21 cellular contexts compared by ENCODE assay signal in genomic region chr1:5425304-5425703, GRCh38.
DNase-seq lines count a peak whose midpoint lies in the region; ATAC-seq lines count a peak whose summit lies in the region.
"Had no signal": no experiment of that assay in that cellular context is flagged by ENCODE, and none has a peak within 500 bp of the region (broad histone marks: within the 10 kb centered on the region; RNA-seq: fewer than 3 reads in every experiment).

No MANE protein-coding gene starts in this region.

- H3K9ac ChIP-seq in mesendoderm (ENCODE audit: low read length), result no peak overlapping the region
- H3K9ac ChIP-seq: BLaER1 treated with 17β-estradiol and CSF1 and Interleukin-3, amounts not matched to agents 10 nM and 100 nM had no signal

- H2AK5ac ChIP-seq in mesendoderm (ENCODE audit: low read length), result no peak overlapping the region

- H2BK120ac ChIP-seq in mesendoderm (ENCODE audit: low read depth, low read length), result no peak overlapping the region

- no peak overlapping the region for H3K4me3 ChIP-seq in mesendoderm (ENCODE audit: low read length)
- H3K4me3 ChIP-seq: BLaER1 treated with 17β-estradiol and CSF1 and Interleukin-3, amounts not matched to agents 10 nM and 100 nM; SJCRH30 had no signal

- H3K27me3 ChIP-seq in mesendoderm (ENCODE audit: insufficient read depth, low read length, poor library complexity), result no peaks in the 10 kb centered on the region
- H3K27me3 ChIP-seq: BLaER1 treated with 17β-estradiol and CSF1 and Interleukin-3, amounts not matched to agents 10 nM and 100 nM had no signal

- H3K23ac ChIP-seq in mesendoderm (ENCODE audit: low read length), result no peak overlapping the region

- no peak overlapping the region for H2BK15ac ChIP-seq in mesendoderm (replicated peaks; ENCODE audit: low read depth)

- H3K79me2 ChIP-seq in mesendoderm (ENCODE audit: control insufficient read depth, insufficient read depth, low read length), result no peaks in the 10 kb centered on the region

- WGBS in mesendoderm (ENCODE audit: extremely low coverage, insufficient coverage, low lambda C conversion rate), result no CpG with 5 or more reads among the region's 7 CpGs

- no peaks in the 10 kb centered on the region for H3K36me3 ChIP-seq in mesendoderm (ENCODE audit: control insufficient read depth, insufficient read depth, low read length)
- H3K36me3 ChIP-seq: BLaER1 treated with 17β-estradiol and CSF1 and Interleukin-3, amounts not matched to agents 10 nM and 100 nM; SJCRH30 had no signal

- ATAC-seq in GM21360 (IDR thresholded peaks at IDR 0.05; ENCODE audit: unreplicated experiment), result no peak
- no peak for ATAC-seq in GM18511 (IDR thresholded peaks at IDR 0.05; ENCODE audit: unreplicated experiment)
- ATAC-seq: T-cell had no signal

- H3K56ac ChIP-seq in mesendoderm (ENCODE audit: low read length), result no peak overlapping the region

- H4K5ac ChIP-seq in mesendoderm (ENCODE audit: low read length), result no peak overlapping the region

- H4K8ac ChIP-seq in mesendoderm (ENCODE audit: low read depth, low read length), result no peak overlapping the region

- H2BK5ac ChIP-seq in mesendoderm (ENCODE audit: low read length), result no peak overlapping the region

- no peak overlapping the region for H3K18ac ChIP-seq in mesendoderm (ENCODE audit: low read length)

- no peak overlapping the region for H3K27ac ChIP-seq in mesendoderm (ENCODE audit: low read depth, low read length)
- H3K27ac ChIP-seq: BLaER1 treated with 17β-estradiol and CSF1 and Interleukin-3, amounts not matched to agents 10 nM and 100 nM; HL-60; SJCRH30 had no signal

- H3K4me2 ChIP-seq in mesendoderm (ENCODE audit: low read length), result no peak overlapping the region
- H3K4me2 ChIP-seq: BLaER1 treated with 17β-estradiol and CSF1 and Interleukin-3, amounts not matched to agents 10 nM and 100 nM had no signal

- H3K79me1 ChIP-seq in mesendoderm (ENCODE audit: low read length), result no peaks in the 10 kb centered on the region

- H3K4me1 ChIP-seq in mesendoderm (ENCODE audit: control insufficient read depth, low read depth, low read length), result peaks cover 11% of the 10 kb centered on the region
- H3K4me1 ChIP-seq: Caco-2 had no signal

- DNase-seq in NCI-H345 treated with DMSO at 0.1 percent for 48 hours (lab: John Stamatoyannopoulos, UW; ENCODE audit: unreplicated experiment), result peak; percentile 49
- DNase-seq in NCI-H345 (lab: John Stamatoyannopoulos, UW), result no peak
- peak; percentile 19 for DNase-seq in NCI-H460 (ENCODE audit: extremely low read depth, low read depth)
- DNase-seq in mesendoderm, result peak; percentile 72
- no peak for DNase-seq in NOMO-1 (lab: John Stamatoyannopoulos, UW; ENCODE audit: unreplicated experiment in 2 of 2)
- DNase-seq: 8988T; Caco-2; CD4-positive, alpha-beta memory T cell; DMS 273 treated with DMSO at 0.1 percent for 48 hours; HCEC 1CT; Karpas-422; NCI-H1694 treated with DMSO at 0.1 percent for 48 hours; NCI-H2081 treated with DMSO at 0.1 percent for 48 hours; NCI-H524; NCI-H774; SJCRH30; T-cell had no signal

- no peak overlapping the region for H3K4ac ChIP-seq in mesendoderm (ENCODE audit: low read depth, low read length)

Comparison
In these comparisons a context has a peak if more than half of its experiments do, and no peak if none do; other contexts are left out.
1. DNase-seq: peak in NCI-H345 treated with DMSO at 0.1 percent for 48 hours (single experiment), NCI-H460 (single experiment) and mesendoderm (single experiment); none in NCI-H345 (single experiment) and NOMO-1 (0 of 2).